ENCODE assay signal across 16 cellular contexts in genomic region chr16:632486-633335, GRCh38. TPM values are rescaled to one million over a fixed set of nuclear protein-coding genes. Genes with fewer than 3 reads are reported as not detected.
DNase-seq lines count a peak whose midpoint lies in the region; ATAC-seq, FAIRE-seq and TF ChIP-seq lines count a peak whose summit lies in the region.
"Had no signal": no experiment of that assay in that cellular context is flagged by ENCODE, and none has a peak within 500 bp of the region (broad histone marks: within the 10 kb centered on the region; RNA-seq: fewer than 3 reads in every experiment).

No MANE protein-coding gene starts in this region.

- POLR2A ChIA-PET in HepG2 (lab: Yijun Ruan, JAX) = no interaction called here
- POLR2A ChIA-PET in activated CD8-positive, alpha-beta T cell treated with anti-CD3 and anti-CD28 coated beads, Interleukin-2, amount 10 ng/mL, durations not matched to agents 7 days and 5 days (lab: Charles Lee) = interaction anchor here (0.6 kb wide), 1 partner anchor 112 kb away, joined by 3 read pairs; no protein-coding TSS in a partner anchor

- H3K27ac ChIP-seq in right cardiac atrium (ENCODE audit: low read length) (no peak overlapping the region), left ventricle myocardium inferior (replicated peaks) (no peak overlapping the region), HepG2 (ENCODE audit: extremely low read length, insufficient read depth, low read length) (no peak overlapping the region)
- H3K27ac ChIP-seq: C4-2B, HL-60 had no signal

- no TSS peak for BruUV-seq in HepG2 (replicated peaks; lab: Mats Ljungman, UMichigan)

- no peaks in the 10 kb centered on the region for H3K9me3 ChIP-seq in right cardiac atrium (ENCODE audit: control insufficient read depth, low read length)
- H3K9me3 ChIP-seq in left ventricle myocardium inferior (replicated peaks) = no peaks in the 10 kb centered on the region
- no peaks in the 10 kb centered on the region for H3K9me3 ChIP-seq in HepG2 (ENCODE audit: low read length)

- peaks cover 6% of the 10 kb centered on the region for H3K79me2 ChIP-seq in HepG2 (ENCODE audit: insufficient read depth, low read length)

- no peaks in the 10 kb centered on the region for H3K9me3 Mint-ChIP-seq in activated CD8-positive, alpha-beta T cell treated with anti-CD3 and anti-CD28 coated beads, Interleukin-2, amount 10 ng/mL, durations not matched to agents 7 days and 5 days (ENCODE audit: insufficient read depth)

- peak in 2 of 3 donors; percentile 40 to 74 for DNase-seq in right cardiac atrium
- no peak for DNase-seq in left ventricle myocardium inferior
- no peak for DNase-seq in HepG2 (ENCODE audit: low spot score)
- no peak for DNase-seq in activated CD4-positive, CD25-positive, alpha-beta regulatory T cell (lab: John Stamatoyannopoulos, UW)
- no peak for DNase-seq in NCI-H1436 (lab: John Stamatoyannopoulos, UW)
- DNase-seq in activated CD8-positive, alpha-beta T cell treated with anti-CD3 and anti-CD28 coated beads, Interleukin-2, amount 10 ng/mL, durations not matched to agents 7 days and 5 days = no peak
- DNase-seq: KG1, NCI-H1092 treated with DMSO at 0.1 percent for 48 hours, NCI-H187, NCI-H446, SIG-M5 had no signal

- H3K36me3 ChIP-seq in left ventricle myocardium inferior (peaks cover 31% of the 10 kb centered on the region), HepG2 (replicated peaks in 1 of 2; ENCODE audit: control insufficient read depth in 1 of 2, insufficient read depth in 2 of 2, low read length in 2 of 2) (peaks cover 0 to 4% of the 10 kb centered on the region in 2 experiments; a peak in 1 of 5 replicates)

- H3K4me2 ChIP-seq in HepG2 (ENCODE audit: low read depth, low read length) = no peak overlapping the region

- H3K36me3 Mint-ChIP-seq in activated CD8-positive, alpha-beta T cell treated with anti-CD3 and anti-CD28 coated beads, Interleukin-2, amount 10 ng/mL, durations not matched to agents 7 days and 5 days (ENCODE audit: low read depth) = peaks cover 3% of the 10 kb centered on the region

- peaks cover 2% of the 10 kb centered on the region for H3K27me3 Mint-ChIP-seq in activated CD8-positive, alpha-beta T cell treated with anti-CD3 and anti-CD28 coated beads, Interleukin-2, amount 10 ng/mL, durations not matched to agents 7 days and 5 days (ENCODE audit: low read depth)

- WGBS in right cardiac atrium = 95% methylated on average over 67 of the region's 67 CpGs
- 98% methylated on average over 39 of the region's 67 CpGs for WGBS in HepG2 (ENCODE audit: low lambda C conversion rate)

- H3K4me3 Mint-ChIP-seq in activated CD8-positive, alpha-beta T cell treated with anti-CD3 and anti-CD28 coated beads, Interleukin-2, amount 10 ng/mL, durations not matched to agents 7 days and 5 days = no peak overlapping the region

- TF ChIP-seq POLR2A in HepG2 (IDR thresholded peaks at IDR 0.05; ENCODE audit: insufficient read depth in 1 of 2, low read depth in 2 of 2, low read length in 2 of 2) = peak in 1 of 2 experiments; percentile 42; a peak in 1 of 4 replicates

- no peak for FAIRE-seq in HepG2 (lab: Jason Lieb, UNC)
- FAIRE-seq: A204.1, H54 had no signal

- no peaks in the 10 kb centered on the region for H4K20me1 ChIP-seq in HepG2 (ENCODE audit: insufficient read depth, low read length)

- peaks cover 5% of the 10 kb centered on the region for H3K4me1 ChIP-seq in right cardiac atrium (ENCODE audit: control insufficient read depth, insufficient read depth, low read length)
- H3K4me1 ChIP-seq in left ventricle myocardium inferior = peaks cover 50% of the 10 kb centered on the region
- H3K4me1 ChIP-seq in HepG2 (ENCODE audit: insufficient read depth, low read length) = peaks cover 37% of the 10 kb centered on the region

- ATAC-seq in right cardiac atrium = no peak
- ATAC-seq in HepG2 = no peak
- no peak for ATAC-seq in activated CD8-positive, alpha-beta T cell treated with anti-CD3 and anti-CD28 coated beads, Interleukin-2, amount 10 ng/mL, durations not matched to agents 7 days and 5 days
- ATAC-seq: Panc1 had no signal

- in situ Hi-C loops in HepG2 (cut with HindIII; ENCODE audit: extremely low pct_ligation_motif_present, low pct_unique_long_range_greater_than_20kb) = no loop called here

- no peak overlapping the region for H3K4me3 ChIP-seq in right cardiac atrium (ENCODE audit: low read length)
- H3K4me3 ChIP-seq in left ventricle myocardium inferior = no peak overlapping the region
- H3K4me3 ChIP-seq in HepG2 (replicated peaks in 1 of 3; ENCODE audit: insufficient read depth in 1 of 3, low read depth in 2 of 3, low read length in 3 of 3) = no peak overlapping the region

- H3K4me1 Mint-ChIP-seq in activated CD8-positive, alpha-beta T cell treated with anti-CD3 and anti-CD28 coated beads, Interleukin-2, amount 10 ng/mL, durations not matched to agents 7 days and 5 days (ENCODE audit: low read depth) = peaks cover 8% of the 10 kb centered on the region

- no peak overlapping the region for H2AFZ ChIP-seq in HepG2 (ENCODE audit: low read length)

- H3K9ac ChIP-seq in HepG2 (ENCODE audit: insufficient read depth, low read depth, low read length) = no peak overlapping the region

- H3K27me3 ChIP-seq in right cardiac atrium (ENCODE audit: control insufficient read depth, insufficient read depth) (no peaks in the 10 kb centered on the region), left ventricle myocardium inferior (ENCODE audit: low read depth) (no peaks in the 10 kb centered on the region), HepG2 (ENCODE audit: control insufficient read depth in 1 of 2, insufficient read depth in 2 of 2, low read length in 2 of 2) (no peaks in the 10 kb centered on the region)

- TF ChIP-seq RAD21 in HepG2 (CRISPR knock-in tag; IDR thresholded peaks at IDR 0.05) = no peak

- TF ChIP-seq EP300 in HepG2 (IDR thresholded peaks at IDR 0.05; ENCODE audit: low read depth in 2 of 2, low read length in 2 of 2) (no peak), HepG2 (CRISPR knock-in tag; IDR thresholded peaks at IDR 0.05; ENCODE audit: borderline replicate concordance) (no peak)

- intact Hi-C loops in right cardiac atrium (cut with DNase I) = no loop called here
- intact Hi-C loops in left ventricle myocardium inferior (cut with micrococcal nuclease) = no loop called here
- intact Hi-C loops in HepG2 (cut with micrococcal nuclease; ENCODE audit: unreplicated experiment) = no loop called here

- CTCF ChIA-PET in HepG2 (lab: Yijun Ruan, JAX; ENCODE audit: low intra/inter-chr PET ratio, low total read pairs) = no interaction called here
- CTCF ChIA-PET in activated CD8-positive, alpha-beta T cell treated with anti-CD3 and anti-CD28 coated beads, Interleukin-2, amount 10 ng/mL, durations not matched to agents 7 days and 5 days (lab: Charles Lee) = no interaction called here

- TF ChIP-seq CTCF in left ventricle myocardium inferior (IDR thresholded peaks at IDR 0.05; ENCODE audit: borderline replicate concordance) (no peak), HepG2 (CRISPR knock-in tag; IDR thresholded peaks at IDR 0.05) (no peak)

- no peak overlapping the region for H3K27ac Mint-ChIP-seq in activated CD8-positive, alpha-beta T cell treated with anti-CD3 and anti-CD28 coated beads, Interleukin-2, amount 10 ng/mL, durations not matched to agents 7 days and 5 days

RNA-seq across cellular contexts. Expression of gene WFIKKN1, which starts 1.9 kb away (rescaled TPM):
- total RNA-seq in right cardiac atrium = under 1 TPM; 0.15 to 0.70 (median 0.20) TPM
- polyA plus RNA-seq in right cardiac atrium = 0.29 TPM
- 0.14 TPM for total RNA-seq in left ventricle myocardium inferior
- total RNA-seq in HepG2 (2016; rRNA removed; fragmentation: Illumina TruSeq; extraction: Trizol) = 2.4 and 4.9 TPM in 2 replicates
- 0.61 and 0.88 TPM in 2 replicates for total RNA-seq in HepG2 (2016; cell fraction: cytosol; rRNA removed; fragmentation: Illumina TruSeq; extraction: Trizol; ENCODE audit: low read depth)
- 2.1 and 4.8 TPM in 2 replicates for total RNA-seq in HepG2 (2016; cell fraction: insoluble cytoplasmic fraction; rRNA removed; fragmentation: Illumina TruSeq; extraction: Trizol)
- 1.1 and 1.8 TPM in 2 replicates for total RNA-seq in HepG2 (2016; cell fraction: membrane; rRNA removed; fragmentation: Illumina TruSeq; extraction: Trizol)
- total RNA-seq in HepG2 (2016; cell fraction: nucleus; rRNA removed; fragmentation: Illumina TruSeq; extraction: Trizol) = 3.0 and 3.4 TPM in 2 replicates
- 1.7 and 2.9 TPM in 2 replicates for polyA plus RNA-seq in HepG2 (2011; rRNA removed)
- polyA plus RNA-seq in HepG2 (2011; cell fraction: cytosol; rRNA removed) = 2.6 and 4.2 TPM in 2 replicates
- 4.0 and 4.2 TPM in 2 replicates for polyA plus RNA-seq in HepG2 (2011; cell fraction: nucleus; rRNA removed)
- polyA plus RNA-seq in HepG2 (2012) = 1.7 and 2.2 TPM in 2 replicates
- polyA plus RNA-seq in HepG2 (2016; cell fraction: cytosol; fragmentation: Illumina TruSeq; extraction: Trizol; ENCODE audit: low read depth) = 0.58 and 0.66 TPM in 2 replicates
- 2.6 and 2.7 TPM in 2 replicates for polyA plus RNA-seq in HepG2 (2016; cell fraction: insoluble cytoplasmic fraction; fragmentation: Illumina TruSeq; extraction: Trizol; ENCODE audit: low read depth)
- polyA plus RNA-seq in HepG2 (2016; cell fraction: membrane; fragmentation: Illumina TruSeq; extraction: Trizol; ENCODE audit: low read depth) = 0.93 and 1.1 TPM in 2 replicates
- 5.9 and 6.7 TPM in 2 replicates for polyA plus RNA-seq in HepG2 (2016; cell fraction: nucleus; fragmentation: Illumina TruSeq; extraction: Trizol; ENCODE audit: insufficient read depth, low read depth)
- 3.9 and 5.4 TPM in 2 replicates for polyA minus RNA-seq in HepG2 (2011; rRNA and poly(A)+ RNA removed; ENCODE audit: low replicate concordance)
- 3.1 and 4.6 TPM in 2 replicates for polyA minus RNA-seq in HepG2 (2011; cell fraction: cytosol; rRNA and poly(A)+ RNA removed)
- polyA minus RNA-seq in HepG2 (2011; cell fraction: nucleus; rRNA and poly(A)+ RNA removed) = 1.0 and 1.7 TPM in 2 replicates
- total RNA-seq in activated CD8-positive, alpha-beta T cell treated with anti-CD3 and anti-CD28 coated beads, Interleukin-2, amount 10 ng/mL, durations not matched to agents 7 days and 5 days = under 1 TPM; 0.47 to 0.68 TPM

RNA-seq across cellular contexts. Expression of gene METTL26, which starts 3.4 kb away (rescaled TPM):
- total RNA-seq in right cardiac atrium = 10 to 100 TPM; 55.4 to 60.3 (median 56.6) TPM
- polyA plus RNA-seq in right cardiac atrium = 128 TPM
- total RNA-seq in left ventricle myocardium inferior = 49.2 TPM
- total RNA-seq in HepG2 (2016; rRNA removed; fragmentation: Illumina TruSeq; extraction: Trizol) = 70.1 and 75.1 TPM in 2 replicates
- total RNA-seq in HepG2 (2016; cell fraction: cytosol; rRNA removed; fragmentation: Illumina TruSeq; extraction: Trizol; ENCODE audit: low read depth) = 106 and 145 TPM in 2 replicates
- 72.6 and 72.8 TPM in 2 replicates for total RNA-seq in HepG2 (2016; cell fraction: insoluble cytoplasmic fraction; rRNA removed; fragmentation: Illumina TruSeq; extraction: Trizol)
- total RNA-seq in HepG2 (2016; cell fraction: membrane; rRNA removed; fragmentation: Illumina TruSeq; extraction: Trizol) = 85.6 and 121 TPM in 2 replicates
- total RNA-seq in HepG2 (2016; cell fraction: nucleus; rRNA removed; fragmentation: Illumina TruSeq; extraction: Trizol) = 25.9 and 26.1 TPM in 2 replicates
- polyA plus RNA-seq in HepG2 (2011; rRNA removed) = 65.5 and 65.8 TPM in 2 replicates
- 61.3 and 112 TPM in 2 replicates for polyA plus RNA-seq in HepG2 (2011; cell fraction: cytosol; rRNA removed)
- polyA plus RNA-seq in HepG2 (2011; cell fraction: nucleus; rRNA removed) = 121 and 152 TPM in 2 replicates
- polyA plus RNA-seq in HepG2 (2012) = 40.7 and 43.0 TPM in 2 replicates
- polyA plus RNA-seq in HepG2 (2016; cell fraction: cytosol; fragmentation: Illumina TruSeq; extraction: Trizol; ENCODE audit: low read depth) = 158 and 183 TPM in 2 replicates
- 91.6 and 101 TPM in 2 replicates for polyA plus RNA-seq in HepG2 (2016; cell fraction: insoluble cytoplasmic fraction; fragmentation: Illumina TruSeq; extraction: Trizol; ENCODE audit: low read depth)
- 118 and 119 TPM in 2 replicates for polyA plus RNA-seq in HepG2 (2016; cell fraction: membrane; fragmentation: Illumina TruSeq; extraction: Trizol; ENCODE audit: low read depth)
- 66.7 and 70.0 TPM in 2 replicates for polyA plus RNA-seq in HepG2 (2016; cell fraction: nucleus; fragmentation: Illumina TruSeq; extraction: Trizol; ENCODE audit: insufficient read depth, low read depth)
- 66.6 and 95.2 TPM in 2 replicates for polyA minus RNA-seq in HepG2 (2011; rRNA and poly(A)+ RNA removed; ENCODE audit: low replicate concordance)
- 30.0 and 37.0 TPM in 2 replicates for polyA minus RNA-seq in HepG2 (2011; cell fraction: cytosol; rRNA and poly(A)+ RNA removed)
- 15.3 and 23.3 TPM in 2 replicates for polyA minus RNA-seq in HepG2 (2011; cell fraction: nucleus; rRNA and poly(A)+ RNA removed)
- 10 to 100 TPM; 89.0 to 94.0 TPM for total RNA-seq in activated CD8-positive, alpha-beta T cell treated with anti-CD3 and anti-CD28 coated beads, Interleukin-2, amount 10 ng/mL, durations not matched to agents 7 days and 5 days

RNA-seq across cellular contexts. Expression of gene MCRIP2, which starts 8.9 kb away (rescaled TPM):
- total RNA-seq in right cardiac atrium (100 to 1,000 TPM in 1 of 4 donors, 10 to 100 TPM in 3; 71.2 to 121 (median 85.6) TPM), left ventricle myocardium inferior (181 TPM), HepG2 (2016; rRNA removed; fragmentation: Illumina TruSeq; extraction: Trizol) (54.6 and 76.7 TPM in 2 replicates)
- polyA plus RNA-seq in right cardiac atrium (141 TPM), HepG2 (2011; rRNA removed) (39.6 and 50.7 TPM in 2 replicates)
- total RNA-seq in HepG2 (2016; cell fraction: cytosol; rRNA removed; fragmentation: Illumina TruSeq; extraction: Trizol; ENCODE audit: low read depth) = 213 and 245 TPM in 2 replicates
- 53.9 and 78.9 TPM in 2 replicates for total RNA-seq in HepG2 (2016; cell fraction: insoluble cytoplasmic fraction; rRNA removed; fragmentation: Illumina TruSeq; extraction: Trizol)
- total RNA-seq in HepG2 (2016; cell fraction: membrane; rRNA removed; fragmentation: Illumina TruSeq; extraction: Trizol) = 142 and 185 TPM in 2 replicates
- 43.6 and 55.4 TPM in 2 replicates for total RNA-seq in HepG2 (2016; cell fraction: nucleus; rRNA removed; fragmentation: Illumina TruSeq; extraction: Trizol)
- 28.2 and 61.1 TPM in 2 replicates for polyA plus RNA-seq in HepG2 (2011; cell fraction: cytosol; rRNA removed)
- 96.2 and 105 TPM in 2 replicates for polyA plus RNA-seq in HepG2 (2011; cell fraction: nucleus; rRNA removed)
- 16.1 and 33.3 TPM in 2 replicates for polyA plus RNA-seq in HepG2 (2012)
- polyA plus RNA-seq in HepG2 (2016; cell fraction: cytosol; fragmentation: Illumina TruSeq; extraction: Trizol; ENCODE audit: low read depth) = 190 and 204 TPM in 2 replicates
- 37.1 and 43.7 TPM in 2 replicates for polyA plus RNA-seq in HepG2 (2016; cell fraction: insoluble cytoplasmic fraction; fragmentation: Illumina TruSeq; extraction: Trizol; ENCODE audit: low read depth)
- 110 and 119 TPM in 2 replicates for polyA plus RNA-seq in HepG2 (2016; cell fraction: membrane; fragmentation: Illumina TruSeq; extraction: Trizol; ENCODE audit: low read depth)
- 85.1 and 93.5 TPM in 2 replicates for polyA plus RNA-seq in HepG2 (2016; cell fraction: nucleus; fragmentation: Illumina TruSeq; extraction: Trizol; ENCODE audit: insufficient read depth, low read depth)
- polyA minus RNA-seq in HepG2 (2011; rRNA and poly(A)+ RNA removed; ENCODE audit: low replicate concordance) = 21.1 and 22.3 TPM in 2 replicates
- polyA minus RNA-seq in HepG2 (2011; cell fraction: cytosol; rRNA and poly(A)+ RNA removed) = 13.8 and 16.0 TPM in 2 replicates
- polyA minus RNA-seq in HepG2 (2011; cell fraction: nucleus; rRNA and poly(A)+ RNA removed) = 14.9 and 18.2 TPM in 2 replicates
- total RNA-seq in activated CD8-positive, alpha-beta T cell treated with anti-CD3 and anti-CD28 coated beads, Interleukin-2, amount 10 ng/mL, durations not matched to agents 7 days and 5 days = 10 to 100 TPM; 40.6 to 40.9 TPM

RNA-seq across cellular contexts. Expression of gene WDR90, which starts 16.5 kb away (rescaled TPM):
- 10 to 100 TPM; 10.5 to 13.7 (median 12.0) TPM for total RNA-seq in right cardiac atrium
- 8.1 TPM for polyA plus RNA-seq in right cardiac atrium
- total RNA-seq in left ventricle myocardium inferior = 9.2 TPM
- 10.2 and 28.9 TPM in 2 replicates for total RNA-seq in HepG2 (2016; rRNA removed; fragmentation: Illumina TruSeq; extraction: Trizol)
- 8.3 and 8.4 TPM in 2 replicates for total RNA-seq in HepG2 (2016; cell fraction: cytosol; rRNA removed; fragmentation: Illumina TruSeq; extraction: Trizol; ENCODE audit: low read depth)
- 10.2 and 31.3 TPM in 2 replicates for total RNA-seq in HepG2 (2016; cell fraction: insoluble cytoplasmic fraction; rRNA removed; fragmentation: Illumina TruSeq; extraction: Trizol)
- total RNA-seq in HepG2 (2016; cell fraction: membrane; rRNA removed; fragmentation: Illumina TruSeq; extraction: Trizol) = 9.7 and 10.7 TPM in 2 replicates
- total RNA-seq in HepG2 (2016; cell fraction: nucleus; rRNA removed; fragmentation: Illumina TruSeq; extraction: Trizol) = 40.6 and 49.4 TPM in 2 replicates
- polyA plus RNA-seq in HepG2 (2011; rRNA removed) = 11.1 and 14.9 TPM in 2 replicates
- 3.4 and 7.3 TPM in 2 replicates for polyA plus RNA-seq in HepG2 (2011; cell fraction: cytosol; rRNA removed)
- polyA plus RNA-seq in HepG2 (2011; cell fraction: nucleus; rRNA removed) = 165 and 272 TPM in 2 replicates
- polyA plus RNA-seq in HepG2 (2012) = 8.4 and 11.0 TPM in 2 replicates
- 2.6 and 2.7 TPM in 2 replicates for polyA plus RNA-seq in HepG2 (2016; cell fraction: cytosol; fragmentation: Illumina TruSeq; extraction: Trizol; ENCODE audit: low read depth)
- 9.7 and 12.6 TPM in 2 replicates for polyA plus RNA-seq in HepG2 (2016; cell fraction: insoluble cytoplasmic fraction; fragmentation: Illumina TruSeq; extraction: Trizol; ENCODE audit: low read depth)
- polyA plus RNA-seq in HepG2 (2016; cell fraction: membrane; fragmentation: Illumina TruSeq; extraction: Trizol; ENCODE audit: low read depth) = 5.3 TPM in 2 replicates
- 127 and 129 TPM in 2 replicates for polyA plus RNA-seq in HepG2 (2016; cell fraction: nucleus; fragmentation: Illumina TruSeq; extraction: Trizol; ENCODE audit: insufficient read depth, low read depth)
- 12.2 and 29.3 TPM in 2 replicates for polyA minus RNA-seq in HepG2 (2011; rRNA and poly(A)+ RNA removed; ENCODE audit: low replicate concordance)
- polyA minus RNA-seq in HepG2 (2011; cell fraction: cytosol; rRNA and poly(A)+ RNA removed) = 3.2 and 14.2 TPM in 2 replicates
- 15.8 and 22.4 TPM in 2 replicates for polyA minus RNA-seq in HepG2 (2011; cell fraction: nucleus; rRNA and poly(A)+ RNA removed)
- total RNA-seq in activated CD8-positive, alpha-beta T cell treated with anti-CD3 and anti-CD28 coated beads, Interleukin-2, amount 10 ng/mL, durations not matched to agents 7 days and 5 days = 100 to 1,000 TPM in 1 of 2 experiments, 10 to 100 TPM in 1; 96.8 to 106 TPM

RNA-seq across cellular contexts. Expression of gene RHOT2, which starts 35.2 kb away (rescaled TPM):
- 100 to 1,000 TPM in 1 of 4 donors, 10 to 100 TPM in 3; 84.3 to 104 (median 90.8) TPM for total RNA-seq in right cardiac atrium
- 101 TPM for polyA plus RNA-seq in right cardiac atrium
- total RNA-seq in left ventricle myocardium inferior = 90.3 TPM
- total RNA-seq in HepG2 (2016; rRNA removed; fragmentation: Illumina TruSeq; extraction: Trizol) = 34.1 and 63.6 TPM in 2 replicates
- 17.1 and 18.2 TPM in 2 replicates for total RNA-seq in HepG2 (2016; cell fraction: cytosol; rRNA removed; fragmentation: Illumina TruSeq; extraction: Trizol; ENCODE audit: low read depth)
- 29.4 and 68.9 TPM in 2 replicates for total RNA-seq in HepG2 (2016; cell fraction: insoluble cytoplasmic fraction; rRNA removed; fragmentation: Illumina TruSeq; extraction: Trizol)
- total RNA-seq in HepG2 (2016; cell fraction: membrane; rRNA removed; fragmentation: Illumina TruSeq; extraction: Trizol) = 23.2 and 28.4 TPM in 2 replicates
- 78.3 and 79.1 TPM in 2 replicates for total RNA-seq in HepG2 (2016; cell fraction: nucleus; rRNA removed; fragmentation: Illumina TruSeq; extraction: Trizol)
- polyA plus RNA-seq in HepG2 (2011; rRNA removed) = 76.9 and 104 TPM in 2 replicates
- polyA plus RNA-seq in HepG2 (2011; cell fraction: cytosol; rRNA removed) = 24.1 and 52.3 TPM in 2 replicates
- 959 and 1,318 TPM in 2 replicates for polyA plus RNA-seq in HepG2 (2011; cell fraction: nucleus; rRNA removed)
- polyA plus RNA-seq in HepG2 (2012) = 36.6 and 59.1 TPM in 2 replicates
- 14.1 and 16.7 TPM in 2 replicates for polyA plus RNA-seq in HepG2 (2016; cell fraction: cytosol; fragmentation: Illumina TruSeq; extraction: Trizol; ENCODE audit: low read depth)
- 34.3 and 41.8 TPM in 2 replicates for polyA plus RNA-seq in HepG2 (2016; cell fraction: insoluble cytoplasmic fraction; fragmentation: Illumina TruSeq; extraction: Trizol; ENCODE audit: low read depth)
- polyA plus RNA-seq in HepG2 (2016; cell fraction: membrane; fragmentation: Illumina TruSeq; extraction: Trizol; ENCODE audit: low read depth) = 19.1 and 22.6 TPM in 2 replicates
- polyA plus RNA-seq in HepG2 (2016; cell fraction: nucleus; fragmentation: Illumina TruSeq; extraction: Trizol; ENCODE audit: insufficient read depth, low read depth) = 215 and 253 TPM in 2 replicates
- 36.6 and 76.1 TPM in 2 replicates for polyA minus RNA-seq in HepG2 (2011; rRNA and poly(A)+ RNA removed; ENCODE audit: low replicate concordance)
- 23.0 and 32.0 TPM in 2 replicates for polyA minus RNA-seq in HepG2 (2011; cell fraction: cytosol; rRNA and poly(A)+ RNA removed)
- polyA minus RNA-seq in HepG2 (2011; cell fraction: nucleus; rRNA and poly(A)+ RNA removed) = 71.6 and 76.3 TPM in 2 replicates
- total RNA-seq in activated CD8-positive, alpha-beta T cell treated with anti-CD3 and anti-CD28 coated beads, Interleukin-2, amount 10 ng/mL, durations not matched to agents 7 days and 5 days = 100 to 1,000 TPM; 135 to 139 TPM

Comparison
In these comparisons a context has a peak if more than half of its experiments do, and no peak if none do; other contexts are left out.
1. DNase-seq: peak in right cardiac atrium (2 of 3); none in left ventricle myocardium inferior (single experiment), HepG2 (single experiment), activated CD4-positive, CD25-positive, alpha-beta regulatory T cell (0 of 4), NCI-H1436 (single experiment) and activated CD8-positive, alpha-beta T cell treated with anti-CD3 and anti-CD28 coated beads, Interleukin-2, amount 10 ng/mL, durations not matched to agents 7 days and 5 days (single experiment).